Comparison of ENCODE assay signal across 19 cellular contexts in the genomic region with DNA sequence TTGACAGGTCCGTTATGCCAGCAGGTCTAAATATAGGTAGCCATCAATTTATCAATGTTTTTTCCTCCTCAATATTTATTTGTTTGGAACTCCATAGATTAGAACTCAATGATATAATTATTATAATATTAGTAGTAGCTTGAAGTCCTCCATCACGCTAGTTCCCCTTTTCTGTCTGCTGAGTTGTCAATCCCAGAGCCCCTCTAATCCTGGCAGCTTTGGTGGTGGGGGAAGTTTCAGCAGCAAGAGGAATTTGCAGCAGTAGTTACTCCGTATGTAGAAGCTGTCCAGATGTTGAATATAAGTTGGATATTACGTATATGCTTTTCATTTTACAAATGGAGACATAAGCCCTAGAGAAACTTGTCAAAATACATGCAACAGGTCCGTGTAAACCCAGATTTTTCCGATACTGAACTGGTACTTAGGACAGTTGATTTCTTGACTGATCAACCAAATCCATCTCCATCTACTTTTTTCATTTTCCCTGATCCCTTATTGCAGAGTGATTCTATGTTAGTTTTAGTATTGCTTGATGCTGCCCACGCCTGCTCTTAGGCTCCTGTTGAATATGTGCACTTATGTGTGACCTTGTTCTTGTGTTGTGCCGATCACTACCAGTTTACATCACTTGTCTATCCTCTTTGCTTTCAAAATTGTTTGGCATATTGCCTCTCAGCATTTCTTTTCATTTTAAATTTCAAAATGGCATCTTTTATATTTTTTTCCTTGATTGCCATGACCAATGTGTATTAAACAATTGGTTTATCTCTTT. TPM values are rescaled to one million over a fixed set of nuclear protein-coding genes. Genes with fewer than 3 reads are reported as not detected.
DNase-seq lines count a peak whose midpoint lies in the region; ATAC-seq and TF ChIP-seq lines count a peak whose summit lies in the region.
"Had no signal": no experiment of that assay in that cellular context is flagged by ENCODE, and none has a peak within 500 bp of the region (broad histone marks: within the 10 kb centered on the region; RNA-seq: fewer than 3 reads in every experiment).

No MANE protein-coding gene starts in this region.

- peaks cover 37% of the 10 kb centered on the region for H3K36me3 Mint-ChIP-seq in activated CD4-positive, alpha-beta T cell treated with anti-CD3 and anti-CD28 coated beads, Interleukin-2, amount 10 ng/mL, durations not matched to agents 7 days and 5 days (ENCODE audit: low read depth)
- H3K36me3 Mint-ChIP-seq in activated T-helper 17 cell treated with anti-CD3 and anti-CD28 coated beads, Interleukin-2, amount 50 U/mL, for 72 hours (ENCODE audit: low read depth) = peaks cover 96% of the 10 kb centered on the region

- H3K27ac Mint-ChIP-seq in activated CD4-positive, alpha-beta T cell treated with anti-CD3 and anti-CD28 coated beads, Interleukin-2, amount 10 ng/mL, durations not matched to agents 7 days and 5 days = peak overlapping the region; percentile 65
- peak overlapping the region; percentile 79 for H3K27ac Mint-ChIP-seq in activated T-helper 17 cell treated with anti-CD3 and anti-CD28 coated beads, Interleukin-2, amount 50 U/mL, for 72 hours

- H3K27me3 Mint-ChIP-seq in activated CD4-positive, alpha-beta T cell treated with anti-CD3 and anti-CD28 coated beads, Interleukin-2, amount 10 ng/mL, durations not matched to agents 7 days and 5 days = no peaks in the 10 kb centered on the region
- no peaks in the 10 kb centered on the region for H3K27me3 Mint-ChIP-seq in activated T-helper 17 cell treated with anti-CD3 and anti-CD28 coated beads, Interleukin-2, amount 50 U/mL, for 72 hours

- H3K9me3 ChIP-seq in HEK293 (ENCODE audit: control insufficient read depth, insufficient read depth, low read depth, low read length) = no peaks in the 10 kb centered on the region
- no peaks in the 10 kb centered on the region for H3K9me3 ChIP-seq in neutrophil
- H3K9me3 ChIP-seq in testis = no peaks in the 10 kb centered on the region
- H3K9me3 ChIP-seq: right lobe of liver, uterus had no signal

- 80% methylated on average over 8 of the region's 8 CpGs for WGBS in testis, 2 donors

- DNase-seq in activated CD4-positive, alpha-beta T cell treated with anti-CD3 and anti-CD28 coated beads, Interleukin-2, amount 10 ng/mL, durations not matched to agents 7 days and 5 days = no peak
- no peak for DNase-seq in activated CD4-positive, alpha-beta T cell treated with anti-CD3 and anti-CD28 coated beads, Interleukin-2, amount 50 U/mL, for 1 hour
- no peak for DNase-seq in putamen (ENCODE audit: low spot score)
- no peak for DNase-seq in NCI-H1048 (lab: John Stamatoyannopoulos, UW)
- no peak for DNase-seq in testis
- DNase-seq: activated gamma-delta T cell treated with Interleukin-2 at 50 U/mL for 16 hours; central memory CD4-positive, alpha-beta T cell; HCEC 1CT; IMR-90; NCI-H1105 treated with DMSO at 0.1 percent for 48 hours; OCI-M1; right lobe of liver; stimulated activated CD4-positive, alpha-beta T cell treated with anti-CD3 and anti-CD28 coated beads, Interleukin-4, amount 100 ng/mL, for 4 hours; uterus had no signal

- no peaks in the 10 kb centered on the region for H3K27me3 ChIP-seq in neutrophil
- H3K27me3 ChIP-seq in testis = no peaks in the 10 kb centered on the region
- H3K27me3 ChIP-seq: right lobe of liver, uterus had no signal

- intact Hi-C loops in testis (cut with DNase I; ENCODE audit: low total_unique reads) = loop anchor here (5.0 to 10.0 kb wide), 2 partner anchors 57 to 254 kb away; no protein-coding TSS in a partner anchor

- H3K4me1 ChIP-seq in HEK293 (ENCODE audit: control insufficient read depth, insufficient read depth, low read length) = peaks cover 6% of the 10 kb centered on the region; the same call in 1 of the 2 replicates
- peaks cover 89% of the 10 kb centered on the region in 2 experiments for H3K4me1 ChIP-seq in neutrophil (ENCODE audit: control insufficient read depth in 1 of 2, insufficient read depth in 1 of 2, low read depth in 1 of 2, low read length in 1 of 2)
- H3K4me1 ChIP-seq in testis = no peaks in the 10 kb centered on the region
- H3K4me1 ChIP-seq: uterus had no signal

- TF ChIP-seq POLR2A in testis (IDR thresholded peaks at IDR 0.05) = no peak

- H3K4me1 Mint-ChIP-seq in activated CD4-positive, alpha-beta T cell treated with anti-CD3 and anti-CD28 coated beads, Interleukin-2, amount 10 ng/mL, durations not matched to agents 7 days and 5 days = peaks cover 77% of the 10 kb centered on the region
- H3K4me1 Mint-ChIP-seq in activated T-helper 17 cell treated with anti-CD3 and anti-CD28 coated beads, Interleukin-2, amount 50 U/mL, for 72 hours = peaks cover 46% of the 10 kb centered on the region

- CTCF ChIA-PET in activated CD4-positive, alpha-beta T cell treated with anti-CD3 and anti-CD28 coated beads, Interleukin-2, amount 10 ng/mL, durations not matched to agents 7 days and 5 days (lab: Charles Lee) = interaction anchor here (2.5 kb wide), 1 partner anchor 63 kb away, joined by 11 read pairs; no protein-coding TSS in a partner anchor
- CTCF ChIA-PET in HEK293 (lab: Yijun Ruan, JAX) = interaction anchor here (1.0 to 2.6 kb wide), 4 partner anchors 17 to 257 kb away, joined by 3 to 8 read pairs (median 6); no protein-coding TSS in a partner anchor

- POLR2A ChIA-PET in activated CD4-positive, alpha-beta T cell treated with anti-CD3 and anti-CD28 coated beads, Interleukin-2, amount 10 ng/mL, durations not matched to agents 7 days and 5 days (lab: Charles Lee) = no interaction called here
- POLR2A ChIA-PET in HEK293 (lab: Yijun Ruan, JAX) = no interaction called here

- H3K9me3 Mint-ChIP-seq in activated CD4-positive, alpha-beta T cell treated with anti-CD3 and anti-CD28 coated beads, Interleukin-2, amount 10 ng/mL, durations not matched to agents 7 days and 5 days = peaks cover 2% of the 10 kb centered on the region
- H3K9me3 Mint-ChIP-seq in activated T-helper 17 cell treated with anti-CD3 and anti-CD28 coated beads, Interleukin-2, amount 50 U/mL, for 72 hours = no peaks in the 10 kb centered on the region

- H3K27ac ChIP-seq in HEK293 (ENCODE audit: extremely low read depth, low read depth, low read length) (no peak overlapping the region), neutrophil (peak overlapping the region; percentile 92), testis (no peak overlapping the region)
- H3K27ac ChIP-seq: right lobe of liver, SK-N-MC, uterus had no signal

- H3K4me3 ChIP-seq in HEK293 (ENCODE audit: low read depth, low read length) (no peak overlapping the region), neutrophil (ENCODE audit: low read depth in 1 of 2, low read length in 1 of 2) (peak overlapping the region in 1 of 2 experiments; percentile 60), testis (no peak overlapping the region)
- H3K4me3 ChIP-seq: lung, right lobe of liver, SK-N-MC, uterus had no signal

- TF ChIP-seq CTCF in HEK293 (tag by site-specific recombination; IDR thresholded peaks at IDR 0.05) (no peak), neutrophil (IDR thresholded peaks at IDR 0.05) (no peak), testis (IDR thresholded peaks at IDR 0.05) (no peak)

- peak; percentile 36 for ATAC-seq in activated T-helper 17 cell treated with anti-CD3 and anti-CD28 coated beads, Interleukin-2, amount 50 U/mL, for 72 hours (replicated peaks)

- H3K36me3 ChIP-seq in HEK293 (ENCODE audit: control insufficient read depth in 2 of 2, insufficient read depth in 1 of 2, low read length in 2 of 2) (no peaks in the 10 kb centered on the region), neutrophil (peaks cover 42% of the 10 kb centered on the region), testis (ENCODE audit: low read depth, missing control alignments) (no peaks in the 10 kb centered on the region)
- H3K36me3 ChIP-seq: right lobe of liver, uterus had no signal

- H3K4me3 Mint-ChIP-seq in activated CD4-positive, alpha-beta T cell treated with anti-CD3 and anti-CD28 coated beads, Interleukin-2, amount 10 ng/mL, durations not matched to agents 7 days and 5 days = no peak overlapping the region
- H3K4me3 Mint-ChIP-seq in activated T-helper 17 cell treated with anti-CD3 and anti-CD28 coated beads, Interleukin-2, amount 50 U/mL, for 72 hours = peak overlapping the region; percentile 56

TF ChIP-seq in HEK293, 187 proteins besides CTCF, POLR2A, EP300 and RAD21 (continues in another document):
- TF ChIP-seq SCRT1 (tag by site-specific recombination; IDR thresholded peaks at IDR 0.05; ENCODE audit: borderline replicate concordance) (0 out of 2 replicates have a peak, but pooled peaks have one; percentile 18), SCRT2 (tag by site-specific recombination; IDR thresholded peaks at IDR 0.05) (peak; percentile 86), FEZF1 (tag by site-specific recombination; IDR thresholded peaks at IDR 0.05) (no peak), ZNF747 (tag by site-specific recombination; IDR thresholded peaks at IDR 0.05) (no peak)
- TF ChIP-seq, protein P1, sequence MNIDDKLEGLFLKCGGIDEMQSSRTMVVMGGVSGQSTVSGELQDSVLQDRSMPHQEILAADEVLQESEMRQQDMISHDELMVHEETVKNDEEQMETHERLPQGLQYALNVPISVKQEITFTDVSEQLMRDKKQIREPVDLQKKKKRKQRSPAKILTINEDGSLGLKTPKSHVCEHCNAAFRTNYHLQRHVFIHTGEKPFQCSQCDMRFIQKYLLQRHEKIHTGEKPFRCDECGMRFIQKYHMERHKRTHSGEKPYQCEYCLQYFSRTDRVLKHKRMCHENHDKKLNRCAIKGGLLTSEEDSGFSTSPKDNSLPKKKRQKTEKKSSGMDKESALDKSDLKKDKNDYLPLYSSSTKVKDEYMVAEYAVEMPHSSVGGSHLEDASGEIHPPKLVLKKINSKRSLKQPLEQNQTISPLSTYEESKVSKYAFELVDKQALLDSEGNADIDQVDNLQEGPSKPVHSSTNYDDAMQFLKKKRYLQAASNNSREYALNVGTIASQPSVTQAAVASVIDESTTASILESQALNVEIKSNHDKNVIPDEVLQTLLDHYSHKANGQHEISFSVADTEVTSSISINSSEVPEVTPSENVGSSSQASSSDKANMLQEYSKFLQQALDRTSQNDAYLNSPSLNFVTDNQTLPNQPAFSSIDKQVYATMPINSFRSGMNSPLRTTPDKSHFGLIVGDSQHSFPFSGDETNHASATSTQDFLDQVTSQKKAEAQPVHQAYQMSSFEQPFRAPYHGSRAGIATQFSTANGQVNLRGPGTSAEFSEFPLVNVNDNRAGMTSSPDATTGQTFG (tag by site-specific recombination; IDR thresholded peaks at IDR 0.05; ENCODE audit: borderline replicate concordance) = no peak

RNA-seq across cellular contexts. Expression of a gene that starts 28.1 kb away (rescaled TPM):
- 100 to 1,000 TPM; 115 to 140 TPM for total RNA-seq in activated CD4-positive, alpha-beta T cell treated with anti-CD3 and anti-CD28 coated beads, Interleukin-2, amount 10 ng/mL, durations not matched to agents 7 days and 5 days
- 100 to 1,000 TPM; 219 to 280 TPM for total RNA-seq in activated T-helper 17 cell treated with anti-CD3 and anti-CD28 coated beads, Interleukin-2, amount 50 U/mL, for 72 hours
- 10 to 100 TPM; 23.0 to 27.1 TPM for total RNA-seq in testis
- polyA plus RNA-seq in testis (ENCODE audit: insufficient read depth, low read depth, low replicate concordance) = 44.3 TPM

RNA-seq across cellular contexts. Expression of a gene that starts 48.7 kb away (rescaled TPM):
- 1 to 10 TPM; 3.0 to 3.5 TPM for total RNA-seq in activated CD4-positive, alpha-beta T cell treated with anti-CD3 and anti-CD28 coated beads, Interleukin-2, amount 10 ng/mL, durations not matched to agents 7 days and 5 days
- total RNA-seq in activated T-helper 17 cell treated with anti-CD3 and anti-CD28 coated beads, Interleukin-2, amount 50 U/mL, for 72 hours = 1 to 10 TPM; 2.8 to 3.3 TPM
- 1 to 10 TPM; 4.2 to 4.6 TPM for total RNA-seq in testis
- 3.0 TPM for polyA plus RNA-seq in testis (ENCODE audit: insufficient read depth, low read depth, low replicate concordance)

Comparison
In these comparisons a context has a peak if more than half of its experiments do, and no peak if none do; other contexts are left out.
1. RNA of a gene that starts 28.1 kb away (total RNA-seq): 219 to 280 TPM in activated T-helper 17 cell treated with anti-CD3 and anti-CD28 coated beads, Interleukin-2, amount 50 U/mL, for 72 hours and 115 to 140 TPM in activated CD4-positive, alpha-beta T cell treated with anti-CD3 and anti-CD28 coated beads, Interleukin-2, amount 10 ng/mL, durations not matched to agents 7 days and 5 days; 23.0 to 27.1 TPM in testis; every median in the first group is over 4 times any median in the second.